ENCODE assay signal across 9 cellular contexts in the genomic region with DNA sequence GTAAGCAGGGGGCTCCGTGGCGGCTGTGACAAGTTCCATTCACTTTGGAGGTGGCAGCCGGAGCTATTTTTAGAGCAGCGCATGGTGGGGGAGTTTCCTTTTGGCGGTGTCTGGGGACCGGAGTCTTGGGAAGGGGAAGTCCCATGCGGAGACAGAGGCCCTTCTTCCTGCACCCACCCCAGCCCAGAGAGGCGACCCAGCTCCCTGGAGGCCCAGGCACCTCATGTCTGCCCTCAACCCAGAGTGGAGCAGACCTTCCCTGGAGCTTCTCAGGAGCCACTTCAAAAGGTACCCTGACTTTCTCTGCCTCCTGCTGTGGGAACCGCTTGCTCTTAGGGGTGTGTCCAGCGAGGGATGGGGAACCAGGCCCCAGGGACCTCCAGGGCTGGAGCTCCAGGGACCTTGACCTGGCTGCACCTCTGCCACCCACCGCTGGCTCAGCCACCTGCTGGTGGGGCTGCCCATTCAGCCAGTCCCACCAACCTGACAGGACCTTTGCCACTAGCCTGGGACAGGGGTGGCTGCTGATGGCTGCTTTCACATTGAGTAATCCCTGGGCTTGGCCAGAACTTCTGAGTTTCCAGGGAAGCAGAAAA. TPM values are rescaled to one million over a fixed set of nuclear protein-coding genes. Genes with fewer than 3 reads are reported as not detected.
DNase-seq lines count a peak whose midpoint lies in the region; ATAC-seq and TF ChIP-seq lines count a peak whose summit lies in the region.
"Had no signal": no experiment of that assay in that cellular context is flagged by ENCODE, and none has a peak within 500 bp of the region (broad histone marks: within the 10 kb centered on the region; RNA-seq: fewer than 3 reads in every experiment).

No MANE protein-coding gene starts in this region.

- peaks cover 73% of the 10 kb centered on the region for H4K20me1 ChIP-seq in SK-N-SH (ENCODE audit: insufficient read depth)

- peak; percentile 32 for ATAC-seq in GM18858 (IDR thresholded peaks at IDR 0.05; ENCODE audit: unreplicated experiment)
- peak; percentile 49 for ATAC-seq in HG02885 (IDR thresholded peaks at IDR 0.05; ENCODE audit: poor library complexity, unreplicated experiment)
- ATAC-seq in heart left ventricle = peak; percentile 30 to 74 (median 56)

- H3K36me3 ChIP-seq in heart left ventricle (peaks cover 0 to 7% (median 0%) of the 10 kb centered on the region in 9 donors), Caco-2 (ENCODE audit: control insufficient read depth, insufficient read depth, low read length) (peaks cover 2% of the 10 kb centered on the region), SK-N-SH (replicated peaks in 1 of 2; ENCODE audit: control insufficient read depth in 1 of 2, insufficient read depth in 2 of 2, low read length in 1 of 2) (peaks cover 4% of the 10 kb centered on the region in 2 experiments)

- H3K9me3 ChIP-seq in heart left ventricle = no peaks in the 10 kb centered on the region
- H3K9me3 ChIP-seq in Caco-2 = no peaks in the 10 kb centered on the region
- no peaks in the 10 kb centered on the region for H3K9me3 ChIP-seq in SK-N-SH

- peaks cover 100% of the 10 kb centered on the region for H3K79me2 ChIP-seq in SK-N-SH (ENCODE audit: insufficient read depth)

- H3K4me1 Mint-ChIP-seq in nephron progenitor cell (peaks cover 50% of the 10 kb centered on the region), Caco-2 (ENCODE audit: low read depth, unreplicated experiment) (no peaks in the 10 kb centered on the region)

- intact Hi-C loops in heart left ventricle (cut with DNase I) (no loop called here), Caco-2 (cut with micrococcal nuclease; ENCODE audit: unreplicated experiment) (no loop called here)

- no peak overlapping the region for H3K9ac ChIP-seq in SK-N-SH

- H3K27ac Mint-ChIP-seq in nephron progenitor cell (no peak overlapping the region), Caco-2 (ENCODE audit: unreplicated experiment) (no peak overlapping the region)

- H3K4me3 ChIP-seq in heart left ventricle (peak overlapping the region in 5 of 12 donors; percentile 5 to 26 (median 22)), Caco-2 (ENCODE audit: low read depth, low read length) (no peak overlapping the region), SK-N-SH (ENCODE audit: low read depth in 2 of 2, low read length in 1 of 2) (no peak overlapping the region)
- H3K4me3 ChIP-seq: PC-9 had no signal

- no TSS peak for BruUV-seq in Caco-2 (replicated peaks; lab: Mats Ljungman, UMichigan)

- POLR2A ChIA-PET in Caco-2 (lab: Charles Lee) = no interaction called here
- POLR2A ChIA-PET in SK-N-SH (lab: Yijun Ruan, JAX) = no interaction called here

- H3K27ac ChIP-seq in heart left ventricle (peak overlapping the region in 5 of 12 donors; percentile 23 to 52 (median 42)), SK-N-SH (ENCODE audit: low read depth in 2 of 2, low read length in 1 of 2) (no peak overlapping the region)
- H3K27ac ChIP-seq: PC-9 had no signal

- H3K4me1 ChIP-seq in heart left ventricle = peaks cover 18 to 93% (median 62%) of the 10 kb centered on the region in 12 donors
- H3K4me1 ChIP-seq in Caco-2 = no peaks in the 10 kb centered on the region
- H3K4me1 ChIP-seq in SK-N-SH (ENCODE audit: control insufficient read depth in 1 of 2, insufficient read depth in 2 of 2, low read depth in 1 of 2, low read length in 1 of 2) = peaks cover 26 to 40% of the 10 kb centered on the region in 2 experiments; a peak in 3 of 4 replicates

- H3K4me3 Mint-ChIP-seq in nephron progenitor cell = no peak overlapping the region
- no peak overlapping the region for H3K4me3 Mint-ChIP-seq in Caco-2 (ENCODE audit: unreplicated experiment)

- CTCF ChIA-PET in Caco-2 (lab: Charles Lee) (interaction anchor here (1.3 kb wide), 1 partner anchor 166 kb away, joined by 4 read pairs; no protein-coding TSS in a partner anchor), SK-N-SH (lab: Yijun Ruan, JAX) (interaction anchor here (1.3 to 1.9 kb wide), 2 partner anchors 12 to 165 kb away, joined by 6 read pairs; no protein-coding TSS in a partner anchor)

- no peaks in the 10 kb centered on the region for H3K36me3 Mint-ChIP-seq in nephron progenitor cell (ENCODE audit: low read depth)
- H3K36me3 Mint-ChIP-seq in Caco-2 (ENCODE audit: insufficient read depth, unreplicated experiment) = peaks cover 32% of the 10 kb centered on the region

- peaks cover 3% of the 10 kb centered on the region for H3K27me3 Mint-ChIP-seq in nephron progenitor cell (ENCODE audit: low read depth, poor library complexity)
- no peaks in the 10 kb centered on the region for H3K27me3 Mint-ChIP-seq in Caco-2 (ENCODE audit: insufficient read depth, unreplicated experiment)

- H2AFZ ChIP-seq in SK-N-SH (ENCODE audit: low read depth) = no peak overlapping the region
- H2AFZ ChIP-seq: PC-9 had no signal

- 18 to 24% (median 22%) methylated on average over 9 to 11 of the region's 11 CpGs for WGBS in heart left ventricle, 4 donors
- WGBS in SK-N-SH (ENCODE audit: low lambda C conversion rate) = 78% methylated on average over 8 of the region's 11 CpGs

- TF ChIP-seq CTCF in heart left ventricle (IDR thresholded peaks at IDR 0.05) (no peak), nephron progenitor cell (IDR thresholded peaks at IDR 0.05) (no peak), Caco-2 (IDR thresholded peaks at IDR 0.05; ENCODE audit: insufficient read depth in 1 of 2, low read depth in 1 of 2, low read length in 1 of 2, severe bottlenecking in 1 of 2, unreplicated experiment in 1 of 2) (peak in 1 of 2 experiments; percentile 7), SK-N-SH (IDR thresholded peaks at IDR 0.05) (no peak)

- H3K4me2 ChIP-seq in SK-N-SH = no peak overlapping the region
- H3K4me2 ChIP-seq: PC-9 had no signal

- no peak for TF ChIP-seq RAD21 in SK-N-SH (IDR thresholded peaks at IDR 0.05; ENCODE audit: low read length)

- no peak for TF ChIP-seq EP300 in SK-N-SH (IDR thresholded peaks at IDR 0.05; ENCODE audit: borderline replicate concordance in 1 of 2, low read depth in 1 of 2, low read length in 1 of 2)

- H3K9me2 ChIP-seq in SK-N-SH = no peaks in the 10 kb centered on the region

- no peak for TF ChIP-seq POLR2A in heart left ventricle (IDR thresholded peaks at IDR 0.05)

- H3K27me3 ChIP-seq in heart left ventricle = no peaks in the 10 kb centered on the region
- H3K27me3 ChIP-seq in Caco-2 (replicated peaks; ENCODE audit: control insufficient read depth, insufficient read depth, low read length) = no peaks in the 10 kb centered on the region
- H3K27me3 ChIP-seq in SK-N-SH (ENCODE audit: insufficient read depth) = no peaks in the 10 kb centered on the region

- no peaks in the 10 kb centered on the region for H3F3A ChIP-seq in SK-N-SH (replicated peaks; ENCODE audit: insufficient read depth)

- peak in 3 of 5 experiments; percentile 9 to 63 (median 24) for DNase-seq in T-helper 2 cell
- peak; percentile 63 to 74 (median 66) for DNase-seq in heart left ventricle
- peak; percentile 62 for DNase-seq in stimulated activated CD8-positive, alpha-beta memory T cell treated with anti-CD3 and anti-CD28 coated beads, Interleukin-4, amount 100 ng/mL, for 24 hours (ENCODE audit: low read depth)
- DNase-seq in nephron progenitor cell = no peak
- no peak for DNase-seq in Caco-2
- DNase-seq in SK-N-SH = no peak

- H3K9me3 Mint-ChIP-seq in nephron progenitor cell (no peaks in the 10 kb centered on the region), Caco-2 (ENCODE audit: unreplicated experiment) (no peaks in the 10 kb centered on the region)

TF ChIP-seq in SK-N-SH, 30 proteins besides CTCF, POLR2A, EP300 and RAD21 (continues in another document):
- TF ChIP-seq PBX3 (IDR thresholded peaks at IDR 0.05) (no peak), TEAD4 (IDR thresholded peaks at IDR 0.05; ENCODE audit: borderline replicate concordance, insufficient read depth) (no peak), RFX5 (IDR thresholded peaks at IDR 0.05; ENCODE audit: low read length) (no peak), YY1 (IDR thresholded peaks at IDR 0.05; ENCODE audit: low read depth) (no peak), TAF1 (IDR thresholded peaks at IDR 0.05; ENCODE audit: borderline replicate concordance, low read depth, low read length) (no peak), JUND (IDR thresholded peaks at IDR 0.05) (no peak), NRF1 (IDR thresholded peaks at IDR 0.05; ENCODE audit: low read depth, low read length) (no peak), SMC3 (IDR thresholded peaks at IDR 0.05; ENCODE audit: low read depth, low read length) (no peak), RXRA (IDR thresholded peaks at IDR 0.05; ENCODE audit: borderline replicate concordance, low read depth) (no peak), MXI1 (IDR thresholded peaks at IDR 0.05; ENCODE audit: low read depth, low read length) (no peak)
- TF ChIP-seq, protein P1, sequence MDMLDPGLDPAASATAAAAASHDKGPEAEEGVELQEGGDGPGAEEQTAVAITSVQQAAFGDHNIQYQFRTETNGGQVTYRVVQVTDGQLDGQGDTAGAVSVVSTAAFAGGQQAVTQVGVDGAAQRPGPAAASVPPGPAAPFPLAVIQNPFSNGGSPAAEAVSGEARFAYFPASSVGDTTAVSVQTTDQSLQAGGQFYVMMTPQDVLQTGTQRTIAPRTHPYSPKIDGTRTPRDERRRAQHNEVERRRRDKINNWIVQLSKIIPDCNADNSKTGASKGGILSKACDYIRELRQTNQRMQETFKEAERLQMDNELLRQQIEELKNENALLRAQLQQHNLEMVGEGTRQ (IDR thresholded peaks at IDR 0.05; ENCODE audit: borderline replicate concordance, low read depth, low read length) = no peak
- TF ChIP-seq, protein P2, sequence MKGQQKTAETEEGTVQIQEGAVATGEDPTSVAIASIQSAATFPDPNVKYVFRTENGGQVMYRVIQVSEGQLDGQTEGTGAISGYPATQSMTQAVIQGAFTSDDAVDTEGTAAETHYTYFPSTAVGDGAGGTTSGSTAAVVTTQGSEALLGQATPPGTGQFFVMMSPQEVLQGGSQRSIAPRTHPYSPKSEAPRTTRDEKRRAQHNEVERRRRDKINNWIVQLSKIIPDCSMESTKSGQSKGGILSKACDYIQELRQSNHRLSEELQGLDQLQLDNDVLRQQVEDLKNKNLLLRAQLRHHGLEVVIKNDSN (IDR thresholded peaks at IDR 0.05; ENCODE audit: borderline replicate concordance, low read depth) = no peak

RNA-seq across cellular contexts. Expression of gene NEK6, which starts 34.1 kb away (rescaled TPM):
- total RNA-seq in heart left ventricle = 10 to 100 TPM in 2 of 9 donors, 1 to 10 TPM in 7; 5.0 to 42.4 (median 6.8) TPM
- polyA plus RNA-seq in heart left ventricle = 1 to 10 TPM; 1.8 to 4.0 TPM
- total RNA-seq in Caco-2 (2022) = 56.6 and 66.6 TPM in 2 replicates
- 89.8 and 96.1 TPM in 2 replicates for polyA plus RNA-seq in SK-N-SH (2012; rRNA removed)
- 73.6 and 92.1 TPM in 2 replicates for polyA plus RNA-seq in SK-N-SH (2012; cell fraction: cytosol; rRNA removed)
- 47.4 and 67.2 TPM in 2 replicates for polyA plus RNA-seq in SK-N-SH (2012; cell fraction: nucleus; rRNA removed)

Comparison
In these comparisons a context has a peak if more than half of its experiments do, and no peak if none do; other contexts are left out.
1. DNase-seq: peak in T-helper 2 cell (3 of 5), heart left ventricle (5 of 5) and stimulated activated CD8-positive, alpha-beta memory T cell treated with anti-CD3 and anti-CD28 coated beads, Interleukin-4, amount 100 ng/mL, for 24 hours (single experiment); none in nephron progenitor cell (single experiment), Caco-2 (0 of 2) and SK-N-SH (single experiment).
2. Peak in every context shown above with its lines, with median percentiles within 50 percentile points of each other: ATAC-seq.